ENCODE assay signal across 1 cellular context in the genomic region with DNA sequence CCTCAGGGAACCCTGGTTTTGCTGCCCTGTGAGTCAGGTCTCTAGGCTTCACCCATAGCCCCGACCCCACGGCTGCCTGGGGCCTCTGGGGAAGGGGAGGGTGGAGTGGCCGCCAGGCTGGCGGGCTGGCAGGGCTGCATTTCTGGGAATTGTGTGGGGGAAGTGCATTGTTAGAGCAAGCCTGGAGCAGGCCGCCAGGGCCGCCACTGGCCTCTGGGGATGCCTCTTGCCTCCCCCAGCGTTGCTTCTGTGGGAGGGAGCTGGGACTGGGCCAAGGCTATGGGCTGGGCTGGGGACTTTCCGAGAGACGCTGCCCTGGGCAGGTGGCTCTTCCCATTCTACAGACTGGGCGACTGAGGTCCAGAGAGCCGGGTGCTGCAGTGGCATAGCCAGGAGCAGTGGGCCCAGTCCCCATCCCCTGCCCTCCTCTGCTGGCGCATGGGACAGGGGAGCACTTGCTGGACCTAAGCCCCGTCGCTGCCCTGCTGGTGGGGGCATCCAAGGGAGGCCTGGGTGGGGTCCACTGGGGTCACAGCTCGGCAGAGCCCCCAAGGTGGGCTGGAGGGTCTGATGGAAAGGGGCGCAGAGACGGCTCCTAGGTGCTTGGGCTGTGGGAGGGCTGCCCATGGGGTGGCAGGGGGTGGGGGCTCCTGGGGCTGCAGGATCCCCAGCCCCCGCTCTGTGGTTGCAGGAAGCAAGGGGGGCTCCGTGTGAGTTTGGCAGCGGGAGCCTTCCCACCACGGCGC.
TF ChIP-seq lines count a peak whose summit lies in the region.

No MANE protein-coding gene starts in this region.

TF ChIP-seq in GM12878, 131 proteins besides CTCF, POLR2A, EP300 and RAD21:
- TF ChIP-seq, protein P1, sequence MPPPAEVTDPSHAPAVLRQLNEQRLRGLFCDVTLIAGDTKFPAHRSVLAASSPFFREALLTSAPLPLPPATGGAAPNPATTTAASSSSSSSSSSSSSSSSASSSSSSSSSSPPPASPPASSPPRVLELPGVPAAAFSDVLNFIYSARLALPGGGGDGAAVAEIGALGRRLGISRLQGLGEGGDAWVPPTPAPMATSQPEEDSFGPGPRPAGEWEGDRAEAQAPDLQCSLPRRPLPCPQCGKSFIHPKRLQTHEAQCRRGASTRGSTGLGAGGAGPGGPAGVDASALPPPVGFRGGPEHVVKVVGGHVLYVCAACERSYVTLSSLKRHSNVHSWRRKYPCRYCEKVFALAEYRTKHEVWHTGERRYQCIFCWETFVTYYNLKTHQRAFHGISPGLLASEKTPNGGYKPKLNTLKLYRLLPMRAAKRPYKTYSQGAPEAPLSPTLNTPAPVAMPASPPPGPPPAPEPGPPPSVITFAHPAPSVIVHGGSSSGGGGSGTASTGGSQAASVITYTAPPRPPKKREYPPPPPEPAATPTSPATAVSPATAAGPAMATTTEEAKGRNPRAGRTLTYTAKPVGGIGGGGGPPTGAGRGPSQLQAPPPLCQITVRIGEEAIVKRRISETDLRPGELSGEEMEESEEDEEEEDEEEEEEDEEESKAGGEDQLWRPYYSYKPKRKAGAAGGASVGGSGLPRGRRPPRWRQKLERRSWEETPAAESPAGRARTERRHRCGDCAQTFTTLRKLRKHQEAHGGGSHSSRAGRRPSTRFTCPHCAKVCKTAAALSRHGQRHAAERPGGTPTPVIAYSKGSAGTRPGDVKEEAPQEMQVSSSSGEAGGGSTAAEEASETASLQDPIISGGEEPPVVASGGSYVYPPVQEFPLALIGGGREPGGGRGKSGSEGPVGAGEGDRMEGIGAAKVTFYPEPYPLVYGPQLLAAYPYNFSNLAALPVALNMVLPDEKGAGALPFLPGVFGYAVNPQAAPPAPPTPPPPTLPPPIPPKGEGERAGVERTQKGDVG (CRISPR knock-in tag; IDR thresholded peaks at IDR 0.05), result no peak
- TF ChIP-seq, protein P2, sequence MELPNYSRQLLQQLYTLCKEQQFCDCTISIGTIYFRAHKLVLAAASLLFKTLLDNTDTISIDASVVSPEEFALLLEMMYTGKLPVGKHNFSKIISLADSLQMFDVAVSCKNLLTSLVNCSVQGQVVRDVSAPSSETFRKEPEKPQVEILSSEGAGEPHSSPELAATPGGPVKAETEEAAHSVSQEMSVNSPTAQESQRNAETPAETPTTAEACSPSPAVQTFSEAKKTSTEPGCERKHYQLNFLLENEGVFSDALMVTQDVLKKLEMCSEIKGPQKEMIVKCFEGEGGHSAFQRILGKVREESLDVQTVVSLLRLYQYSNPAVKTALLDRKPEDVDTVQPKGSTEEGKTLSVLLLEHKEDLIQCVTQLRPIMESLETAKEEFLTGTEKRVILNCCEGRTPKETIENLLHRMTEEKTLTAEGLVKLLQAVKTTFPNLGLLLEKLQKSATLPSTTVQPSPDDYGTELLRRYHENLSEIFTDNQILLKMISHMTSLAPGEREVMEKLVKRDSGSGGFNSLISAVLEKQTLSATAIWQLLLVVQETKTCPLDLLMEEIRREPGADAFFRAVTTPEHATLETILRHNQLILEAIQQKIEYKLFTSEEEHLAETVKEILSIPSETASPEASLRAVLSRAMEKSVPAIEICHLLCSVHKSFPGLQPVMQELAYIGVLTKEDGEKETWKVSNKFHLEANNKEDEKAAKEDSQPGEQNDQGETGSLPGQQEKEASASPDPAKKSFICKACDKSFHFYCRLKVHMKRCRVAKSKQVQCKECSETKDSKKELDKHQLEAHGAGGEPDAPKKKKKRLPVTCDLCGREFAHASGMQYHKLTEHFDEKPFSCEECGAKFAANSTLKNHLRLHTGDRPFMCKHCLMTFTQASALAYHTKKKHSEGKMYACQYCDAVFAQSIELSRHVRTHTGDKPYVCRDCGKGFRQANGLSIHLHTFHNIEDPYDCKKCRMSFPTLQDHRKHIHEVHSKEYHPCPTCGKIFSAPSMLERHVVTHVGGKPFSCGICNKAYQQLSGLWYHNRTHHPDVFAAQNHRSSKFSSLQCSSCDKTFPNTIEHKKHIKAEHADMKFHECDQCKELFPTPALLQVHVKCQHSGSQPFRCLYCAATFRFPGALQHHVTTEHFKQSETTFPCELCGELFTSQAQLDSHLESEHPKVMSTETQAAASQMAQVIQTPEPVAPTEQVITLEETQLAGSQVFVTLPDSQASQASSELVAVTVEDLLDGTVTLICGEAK (IDR thresholded peaks at IDR 0.05; ENCODE audit: borderline replicate concordance), result no peak
- peak; percentile 42 for TF ChIP-seq IKZF1 (conservative IDR thresholded peaks at IDR 0.05)
- no peak for TF ChIP-seq CHD2 (IDR thresholded peaks at IDR 0.05; ENCODE audit: borderline replicate concordance, low read depth, low read length)
- 0 out of 2 replicates have a peak, but pooled peaks have one; percentile 21 for TF ChIP-seq TCF12 (IDR thresholded peaks at IDR 0.05; ENCODE audit: low read depth, low read length)
- TF ChIP-seq, protein P3, sequence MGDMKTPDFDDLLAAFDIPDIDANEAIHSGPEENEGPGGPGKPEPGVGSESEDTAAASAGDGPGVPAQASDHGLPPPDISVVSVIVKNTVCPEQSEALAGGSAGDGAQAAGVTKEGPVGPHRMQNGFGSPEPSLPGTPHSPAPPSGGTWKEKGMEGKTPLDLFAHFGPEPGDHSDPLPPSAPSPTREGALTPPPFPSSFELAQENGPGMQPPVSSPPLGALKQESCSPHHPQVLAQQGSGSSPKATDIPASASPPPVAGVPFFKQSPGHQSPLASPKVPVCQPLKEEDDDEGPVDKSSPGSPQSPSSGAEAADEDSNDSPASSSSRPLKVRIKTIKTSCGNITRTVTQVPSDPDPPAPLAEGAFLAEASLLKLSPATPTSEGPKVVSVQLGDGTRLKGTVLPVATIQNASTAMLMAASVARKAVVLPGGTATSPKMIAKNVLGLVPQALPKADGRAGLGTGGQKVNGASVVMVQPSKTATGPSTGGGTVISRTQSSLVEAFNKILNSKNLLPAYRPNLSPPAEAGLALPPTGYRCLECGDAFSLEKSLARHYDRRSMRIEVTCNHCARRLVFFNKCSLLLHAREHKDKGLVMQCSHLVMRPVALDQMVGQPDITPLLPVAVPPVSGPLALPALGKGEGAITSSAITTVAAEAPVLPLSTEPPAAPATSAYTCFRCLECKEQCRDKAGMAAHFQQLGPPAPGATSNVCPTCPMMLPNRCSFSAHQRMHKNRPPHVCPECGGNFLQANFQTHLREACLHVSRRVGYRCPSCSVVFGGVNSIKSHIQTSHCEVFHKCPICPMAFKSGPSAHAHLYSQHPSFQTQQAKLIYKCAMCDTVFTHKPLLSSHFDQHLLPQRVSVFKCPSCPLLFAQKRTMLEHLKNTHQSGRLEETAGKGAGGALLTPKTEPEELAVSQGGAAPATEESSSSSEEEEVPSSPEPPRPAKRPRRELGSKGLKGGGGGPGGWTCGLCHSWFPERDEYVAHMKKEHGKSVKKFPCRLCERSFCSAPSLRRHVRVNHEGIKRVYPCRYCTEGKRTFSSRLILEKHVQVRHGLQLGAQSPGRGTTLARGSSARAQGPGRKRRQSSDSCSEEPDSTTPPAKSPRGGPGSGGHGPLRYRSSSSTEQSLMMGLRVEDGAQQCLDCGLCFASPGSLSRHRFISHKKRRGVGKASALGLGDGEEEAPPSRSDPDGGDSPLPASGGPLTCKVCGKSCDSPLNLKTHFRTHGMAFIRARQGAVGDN (IDR thresholded peaks at IDR 0.05), result peak; percentile 51
- 0 out of 2 replicates have a peak, but pooled peaks have one; percentile 60 for TF ChIP-seq GATAD2B (conservative IDR thresholded peaks at IDR 0.05; ENCODE audit: low read depth)
- no peak for TF ChIP-seq ZNF274 (IDR thresholded peaks at IDR 0.05; ENCODE audit: insufficient read depth, insufficient read length)
- TF ChIP-seq EED (IDR thresholded peaks at IDR 0.05; ENCODE audit: low read depth), result no peak
- TF ChIP-seq NR2C2 (IDR thresholded peaks at IDR 0.05; ENCODE audit: borderline replicate concordance, control insufficient read depth, insufficient read length, low read depth), result no peak
- TF ChIP-seq, protein P4, sequence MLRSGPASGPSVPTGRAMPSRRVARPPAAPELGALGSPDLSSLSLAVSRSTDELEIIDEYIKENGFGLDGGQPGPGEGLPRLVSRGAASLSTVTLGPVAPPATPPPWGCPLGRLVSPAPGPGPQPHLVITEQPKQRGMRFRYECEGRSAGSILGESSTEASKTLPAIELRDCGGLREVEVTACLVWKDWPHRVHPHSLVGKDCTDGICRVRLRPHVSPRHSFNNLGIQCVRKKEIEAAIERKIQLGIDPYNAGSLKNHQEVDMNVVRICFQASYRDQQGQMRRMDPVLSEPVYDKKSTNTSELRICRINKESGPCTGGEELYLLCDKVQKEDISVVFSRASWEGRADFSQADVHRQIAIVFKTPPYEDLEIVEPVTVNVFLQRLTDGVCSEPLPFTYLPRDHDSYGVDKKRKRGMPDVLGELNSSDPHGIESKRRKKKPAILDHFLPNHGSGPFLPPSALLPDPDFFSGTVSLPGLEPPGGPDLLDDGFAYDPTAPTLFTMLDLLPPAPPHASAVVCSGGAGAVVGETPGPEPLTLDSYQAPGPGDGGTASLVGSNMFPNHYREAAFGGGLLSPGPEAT (IDR thresholded peaks at IDR 0.05; ENCODE audit: low read depth), result peak; percentile 67
- TF ChIP-seq SIN3A (IDR thresholded peaks at IDR 0.05; ENCODE audit: low read depth, low read length), result no peak
- 0 out of 2 replicates have a peak, but pooled peaks have one; percentile 23 for TF ChIP-seq NBN (IDR thresholded peaks at IDR 0.05)
- TF ChIP-seq ETV6 (conservative IDR thresholded peaks at IDR 0.05 in 1 of 2, IDR thresholded peaks at IDR 0.05 in 1 of 2; ENCODE audit: borderline replicate concordance in 1 of 2, low read depth in 1 of 2), result no peak
- TF ChIP-seq, protein P5, sequence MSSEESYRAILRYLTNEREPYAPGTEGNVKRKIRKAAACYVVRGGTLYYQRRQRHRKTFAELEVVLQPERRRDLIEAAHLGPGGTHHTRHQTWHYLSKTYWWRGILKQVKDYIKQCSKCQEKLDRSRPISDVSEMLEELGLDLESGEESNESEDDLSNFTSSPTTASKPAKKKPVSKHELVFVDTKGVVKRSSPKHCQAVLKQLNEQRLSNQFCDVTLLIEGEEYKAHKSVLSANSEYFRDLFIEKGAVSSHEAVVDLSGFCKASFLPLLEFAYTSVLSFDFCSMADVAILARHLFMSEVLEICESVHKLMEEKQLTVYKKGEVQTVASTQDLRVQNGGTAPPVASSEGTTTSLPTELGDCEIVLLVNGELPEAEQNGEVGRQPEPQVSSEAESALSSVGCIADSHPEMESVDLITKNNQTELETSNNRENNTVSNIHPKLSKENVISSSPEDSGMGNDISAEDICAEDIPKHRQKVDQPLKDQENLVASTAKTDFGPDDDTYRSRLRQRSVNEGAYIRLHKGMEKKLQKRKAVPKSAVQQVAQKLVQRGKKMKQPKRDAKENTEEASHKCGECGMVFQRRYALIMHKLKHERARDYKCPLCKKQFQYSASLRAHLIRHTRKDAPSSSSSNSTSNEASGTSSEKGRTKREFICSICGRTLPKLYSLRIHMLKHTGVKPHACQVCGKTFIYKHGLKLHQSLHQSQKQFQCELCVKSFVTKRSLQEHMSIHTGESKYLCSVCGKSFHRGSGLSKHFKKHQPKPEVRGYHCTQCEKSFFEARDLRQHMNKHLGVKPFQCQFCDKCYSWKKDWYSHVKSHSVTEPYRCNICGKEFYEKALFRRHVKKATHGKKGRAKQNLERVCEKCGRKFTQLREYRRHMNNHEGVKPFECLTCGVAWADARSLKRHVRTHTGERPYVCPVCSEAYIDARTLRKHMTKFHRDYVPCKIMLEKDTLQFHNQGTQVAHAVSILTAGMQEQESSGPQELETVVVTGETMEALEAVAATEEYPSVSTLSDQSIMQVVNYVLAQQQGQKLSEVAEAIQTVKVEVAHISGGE (CRISPR knock-in tag; IDR thresholded peaks at IDR 0.05), result no peak
- peak; percentile 90 for TF ChIP-seq ZNF217 (IDR thresholded peaks at IDR 0.05)
- peak; percentile 99 for TF ChIP-seq SMARCA5 (IDR thresholded peaks at IDR 0.05)
- no peak for TF ChIP-seq SIX5 (IDR thresholded peaks at IDR 0.05; ENCODE audit: low read depth, low read length, severe bottlenecking)
- no peak for TF ChIP-seq ZNF384 (IDR thresholded peaks at IDR 0.05; ENCODE audit: borderline replicate concordance, low read depth, low read length)
- TF ChIP-seq MEF2B (IDR thresholded peaks at IDR 0.05; ENCODE audit: partially characterized antibody, poor library complexity, severe bottlenecking), result peak; percentile 89
- TF ChIP-seq, protein P6, sequence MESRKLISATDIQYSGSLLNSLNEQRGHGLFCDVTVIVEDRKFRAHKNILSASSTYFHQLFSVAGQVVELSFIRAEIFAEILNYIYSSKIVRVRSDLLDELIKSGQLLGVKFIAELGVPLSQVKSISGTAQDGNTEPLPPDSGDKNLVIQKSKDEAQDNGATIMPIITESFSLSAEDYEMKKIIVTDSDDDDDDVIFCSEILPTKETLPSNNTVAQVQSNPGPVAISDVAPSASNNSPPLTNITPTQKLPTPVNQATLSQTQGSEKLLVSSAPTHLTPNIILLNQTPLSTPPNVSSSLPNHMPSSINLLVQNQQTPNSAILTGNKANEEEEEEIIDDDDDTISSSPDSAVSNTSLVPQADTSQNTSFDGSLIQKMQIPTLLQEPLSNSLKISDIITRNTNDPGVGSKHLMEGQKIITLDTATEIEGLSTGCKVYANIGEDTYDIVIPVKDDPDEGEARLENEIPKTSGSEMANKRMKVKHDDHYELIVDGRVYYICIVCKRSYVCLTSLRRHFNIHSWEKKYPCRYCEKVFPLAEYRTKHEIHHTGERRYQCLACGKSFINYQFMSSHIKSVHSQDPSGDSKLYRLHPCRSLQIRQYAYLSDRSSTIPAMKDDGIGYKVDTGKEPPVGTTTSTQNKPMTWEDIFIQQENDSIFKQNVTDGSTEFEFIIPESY (IDR thresholded peaks at IDR 0.05), result peak; percentile 54; the same call in 1 of the 2 replicates
- peak; percentile 29 for TF ChIP-seq RELA (IDR thresholded peaks at IDR 0.05; ENCODE audit: borderline replicate concordance, partially characterized antibody)
- no peak for TF ChIP-seq GABPA (IDR thresholded peaks at IDR 0.05; ENCODE audit: low read depth)
- TF ChIP-seq ZNF622 (IDR thresholded peaks at IDR 0.05), result no peak
- no peak for TF ChIP-seq NFXL1 (IDR thresholded peaks at IDR 0.05; ENCODE audit: borderline replicate concordance)
- no peak for TF ChIP-seq TARDBP (IDR thresholded peaks at IDR 0.05; ENCODE audit: borderline replicate concordance)
- TF ChIP-seq RFX5 (IDR thresholded peaks at IDR 0.05; ENCODE audit: low read depth, low read length), result no peak
- 0 out of 2 replicates have a peak, but pooled peaks have one; percentile 45 for TF ChIP-seq DPF2 (IDR thresholded peaks at IDR 0.05)
- TF ChIP-seq, protein P7, sequence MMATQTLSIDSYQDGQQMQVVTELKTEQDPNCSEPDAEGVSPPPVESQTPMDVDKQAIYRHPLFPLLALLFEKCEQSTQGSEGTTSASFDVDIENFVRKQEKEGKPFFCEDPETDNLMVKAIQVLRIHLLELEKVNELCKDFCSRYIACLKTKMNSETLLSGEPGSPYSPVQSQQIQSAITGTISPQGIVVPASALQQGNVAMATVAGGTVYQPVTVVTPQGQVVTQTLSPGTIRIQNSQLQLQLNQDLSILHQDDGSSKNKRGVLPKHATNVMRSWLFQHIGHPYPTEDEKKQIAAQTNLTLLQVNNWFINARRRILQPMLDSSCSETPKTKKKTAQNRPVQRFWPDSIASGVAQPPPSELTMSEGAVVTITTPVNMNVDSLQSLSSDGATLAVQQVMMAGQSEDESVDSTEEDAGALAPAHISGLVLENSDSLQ (IDR thresholded peaks at IDR 0.05), result no peak
- no peak for TF ChIP-seq MTA2 (IDR thresholded peaks at IDR 0.05; ENCODE audit: low read depth)
